7 cellular contexts compared by ENCODE assay signal in genomic region chr19:39436350-39436716, GRCh38. TPM values are rescaled to one million over a fixed set of nuclear protein-coding genes. Genes with fewer than 3 reads are reported as not detected.
A peak's percentile ranks its signal among the peaks of the same experiment; 100 is the strongest.
DNase-seq lines count a peak whose midpoint lies in the region; ATAC-seq and TF ChIP-seq lines count a peak whose summit lies in the region.

No MANE protein-coding gene starts in this region.

- H3K4me1 Mint-ChIP-seq in activated CD8-positive, alpha-beta T cell treated with anti-CD3 and anti-CD28 coated beads, Interleukin-2, amount 10 ng/mL, durations not matched to agents 7 days and 5 days (ENCODE audit: low read depth): peaks cover 51% of the 10 kb centered on the region
- peaks cover 63% of the 10 kb centered on the region for H3K4me1 Mint-ChIP-seq in stimulated activated memory B cell treated with anti-CD40 and anti-IgM and Interleukin-4, amounts not matched to agents 10 μg/mL and 1 μg/mL and 100 μg/mL, for 72 hours

- POLR2A ChIA-PET in activated CD8-positive, alpha-beta T cell treated with anti-CD3 and anti-CD28 coated beads, Interleukin-2, amount 10 ng/mL, durations not matched to agents 7 days and 5 days (lab: Charles Lee): interaction anchor here (0.6 to 3.5 kb wide), 35 partner anchors 9 to 240 kb away, joined by 3 to 64 read pairs (median 8); partner anchors contain the start of genes DLL3, EID2, EID2B and GMFG

- H3K9me3 Mint-ChIP-seq in activated CD8-positive, alpha-beta T cell treated with anti-CD3 and anti-CD28 coated beads, Interleukin-2, amount 10 ng/mL, durations not matched to agents 7 days and 5 days (ENCODE audit: insufficient read depth): no peaks in the 10 kb centered on the region
- H3K9me3 Mint-ChIP-seq in stimulated activated memory B cell treated with anti-CD40 and anti-IgM and Interleukin-4, amounts not matched to agents 10 μg/mL and 1 μg/mL and 100 μg/mL, for 72 hours: no peaks in the 10 kb centered on the region

- peak overlapping the region; percentile 99 for H3K4me3 Mint-ChIP-seq in activated CD8-positive, alpha-beta T cell treated with anti-CD3 and anti-CD28 coated beads, Interleukin-2, amount 10 ng/mL, durations not matched to agents 7 days and 5 days
- H3K4me3 Mint-ChIP-seq in stimulated activated memory B cell treated with anti-CD40 and anti-IgM and Interleukin-4, amounts not matched to agents 10 μg/mL and 1 μg/mL and 100 μg/mL, for 72 hours: peak overlapping the region; percentile 95

- H3K36me3 Mint-ChIP-seq in activated CD8-positive, alpha-beta T cell treated with anti-CD3 and anti-CD28 coated beads, Interleukin-2, amount 10 ng/mL, durations not matched to agents 7 days and 5 days (ENCODE audit: low read depth): peaks cover 41% of the 10 kb centered on the region
- H3K36me3 Mint-ChIP-seq in stimulated activated memory B cell treated with anti-CD40 and anti-IgM and Interleukin-4, amounts not matched to agents 10 μg/mL and 1 μg/mL and 100 μg/mL, for 72 hours: peaks cover 35% of the 10 kb centered on the region

- no peak for ATAC-seq in activated CD8-positive, alpha-beta T cell treated with anti-CD3 and anti-CD28 coated beads, Interleukin-2, amount 10 ng/mL, durations not matched to agents 7 days and 5 days
- ATAC-seq in stimulated activated memory B cell treated with anti-CD40 and anti-IgM and Interleukin-4, amounts not matched to agents 10 μg/mL and 1 μg/mL and 100 μg/mL, for 72 hours: no peak

- H3K4me3 ChIP-seq in HFF-Myc (replicated peaks; ENCODE audit: low read depth, low read length) (peak overlapping the region; percentile 94), iPS-11a (ENCODE audit: low read depth, low read length) (peak overlapping the region; percentile 65)

- CTCF ChIA-PET in activated CD8-positive, alpha-beta T cell treated with anti-CD3 and anti-CD28 coated beads, Interleukin-2, amount 10 ng/mL, durations not matched to agents 7 days and 5 days (lab: Charles Lee): interaction anchor here (1.0 to 1.7 kb wide), 11 partner anchors 9 to 236 kb away, joined by 3 to 33 read pairs (median 7); partner anchors contain the start of genes EID2B, MED29, PAF1 and PLEKHG2

- peak overlapping the region; percentile 100 for H3K27ac Mint-ChIP-seq in activated CD8-positive, alpha-beta T cell treated with anti-CD3 and anti-CD28 coated beads, Interleukin-2, amount 10 ng/mL, durations not matched to agents 7 days and 5 days
- peak overlapping the region; percentile 99 for H3K27ac Mint-ChIP-seq in stimulated activated memory B cell treated with anti-CD40 and anti-IgM and Interleukin-4, amounts not matched to agents 10 μg/mL and 1 μg/mL and 100 μg/mL, for 72 hours

- H3K27me3 Mint-ChIP-seq in activated CD8-positive, alpha-beta T cell treated with anti-CD3 and anti-CD28 coated beads, Interleukin-2, amount 10 ng/mL, durations not matched to agents 7 days and 5 days (ENCODE audit: low read depth): peaks cover 4% of the 10 kb centered on the region
- H3K27me3 Mint-ChIP-seq in stimulated activated memory B cell treated with anti-CD40 and anti-IgM and Interleukin-4, amounts not matched to agents 10 μg/mL and 1 μg/mL and 100 μg/mL, for 72 hours: no peaks in the 10 kb centered on the region

- no peak for DNase-seq in HFF-Myc (ENCODE audit: extremely low read depth, low read depth)
- no peak for DNase-seq in activated CD8-positive, alpha-beta T cell treated with anti-CD3 and anti-CD28 coated beads, Interleukin-2, amount 10 ng/mL, durations not matched to agents 7 days and 5 days
- no peak for DNase-seq in COR-L47 (lab: John Stamatoyannopoulos, UW)
- DNase-seq in NCI-H1105 treated with DMSO at 0.1 percent for 48 hours (lab: John Stamatoyannopoulos, UW): no peak
- no peak for DNase-seq in nucleus accumbens (lab: John Stamatoyannopoulos, UW)

- TF ChIP-seq CTCF in HFF-Myc (IDR thresholded peaks at IDR 0.05; ENCODE audit: low read depth, low read length, missing control alignments): no peak

RNA-seq across cellular contexts. Expression of gene RPS16, which starts 0.6 kb away (rescaled TPM):
- 1,000 to 10,000 TPM; 2,100 to 2,157 TPM for total RNA-seq in activated CD8-positive, alpha-beta T cell treated with anti-CD3 and anti-CD28 coated beads, Interleukin-2, amount 10 ng/mL, durations not matched to agents 7 days and 5 days

RNA-seq across cellular contexts. Expression of gene SUPT5H, which starts 9.0 kb away (rescaled TPM):
- total RNA-seq in activated CD8-positive, alpha-beta T cell treated with anti-CD3 and anti-CD28 coated beads, Interleukin-2, amount 10 ng/mL, durations not matched to agents 7 days and 5 days: 100 to 1,000 TPM; 144 to 147 TPM

RNA-seq across cellular contexts. Expression of gene PLEKHG2, which starts 23.9 kb away (rescaled TPM):
- total RNA-seq in activated CD8-positive, alpha-beta T cell treated with anti-CD3 and anti-CD28 coated beads, Interleukin-2, amount 10 ng/mL, durations not matched to agents 7 days and 5 days: 10 to 100 TPM; 64.4 to 68.5 TPM

RNA-seq across cellular contexts. Expression of gene ZFP36, which starts 29.7 kb away (rescaled TPM):
- total RNA-seq in activated CD8-positive, alpha-beta T cell treated with anti-CD3 and anti-CD28 coated beads, Interleukin-2, amount 10 ng/mL, durations not matched to agents 7 days and 5 days: 10 to 100 TPM; 72.4 to 91.4 TPM

RNA-seq across cellular contexts. Expression of gene TIMM50, which starts 44.3 kb away (rescaled TPM):
- total RNA-seq in activated CD8-positive, alpha-beta T cell treated with anti-CD3 and anti-CD28 coated beads, Interleukin-2, amount 10 ng/mL, durations not matched to agents 7 days and 5 days: 10 to 100 TPM; 56.1 to 65.9 TPM
